Comparison of ENCODE assay signal across 1 cellular context in genomic region chr3:60737633-60738399, GRCh38.
TF ChIP-seq lines count a peak whose summit lies in the region.

No MANE protein-coding gene starts in this region.

TF ChIP-seq in HepG2, 621 proteins besides CTCF, POLR2A, EP300 and RAD21 (continued from another document):
- TF ChIP-seq ARID5B (CRISPR knock-in tag; IDR thresholded peaks at IDR 0.05) (peak; percentile 51; the same call in 1 of the 2 replicates), PLSCR1 (CRISPR knock-in tag; IDR thresholded peaks at IDR 0.05; ENCODE audit: borderline replicate concordance) (no peak), SAP130 (CRISPR knock-in tag; IDR thresholded peaks at IDR 0.05; ENCODE audit: low read depth) (no peak)
